ENCODE assay signal across 2 cellular contexts in genomic region chr18:79677221-79677620, GRCh38.
TF ChIP-seq lines count a peak whose summit lies in the region.

No MANE protein-coding gene starts in this region.

TF ChIP-seq in SK-N-SH, 30 proteins besides CTCF, POLR2A, EP300 and RAD21:
- TF ChIP-seq PBX3 (IDR thresholded peaks at IDR 0.05), result no peak
- TF ChIP-seq REST (IDR thresholded peaks at IDR 0.05; ENCODE audit: low read depth, low read length), result no peak
- TF ChIP-seq TCF12 (IDR thresholded peaks at IDR 0.05), result no peak
- no peak for TF ChIP-seq CHD2 (IDR thresholded peaks at IDR 0.05; ENCODE audit: low read length, partially characterized antibody)
- no peak for TF ChIP-seq ZBTB33 (IDR thresholded peaks at IDR 0.05; ENCODE audit: borderline replicate concordance, low read depth)
- TF ChIP-seq POLR2AphosphoS5 (IDR thresholded peaks at IDR 0.05; ENCODE audit: low read depth, low read length), result no peak
- no peak for TF ChIP-seq MAX (IDR thresholded peaks at IDR 0.05; ENCODE audit: low read depth)

TF ChIP-seq in SK-N-SH treated with all-trans-retinoic acid at 6 μM for 48 hours, 23 proteins besides CTCF, POLR2A, EP300 and RAD21 (continued from another document):
- no peak for TF ChIP-seq TSHZ2 (CRISPR knock-in tag; IDR thresholded peaks at IDR 0.05)
TF ChIP-seq in SK-N-SH treated with all-trans-retinoic acid at 6 μM for 48 hours: peak in this region for 0.
